Comparison of ENCODE assay signal across 8 cellular contexts in the genomic region with DNA sequence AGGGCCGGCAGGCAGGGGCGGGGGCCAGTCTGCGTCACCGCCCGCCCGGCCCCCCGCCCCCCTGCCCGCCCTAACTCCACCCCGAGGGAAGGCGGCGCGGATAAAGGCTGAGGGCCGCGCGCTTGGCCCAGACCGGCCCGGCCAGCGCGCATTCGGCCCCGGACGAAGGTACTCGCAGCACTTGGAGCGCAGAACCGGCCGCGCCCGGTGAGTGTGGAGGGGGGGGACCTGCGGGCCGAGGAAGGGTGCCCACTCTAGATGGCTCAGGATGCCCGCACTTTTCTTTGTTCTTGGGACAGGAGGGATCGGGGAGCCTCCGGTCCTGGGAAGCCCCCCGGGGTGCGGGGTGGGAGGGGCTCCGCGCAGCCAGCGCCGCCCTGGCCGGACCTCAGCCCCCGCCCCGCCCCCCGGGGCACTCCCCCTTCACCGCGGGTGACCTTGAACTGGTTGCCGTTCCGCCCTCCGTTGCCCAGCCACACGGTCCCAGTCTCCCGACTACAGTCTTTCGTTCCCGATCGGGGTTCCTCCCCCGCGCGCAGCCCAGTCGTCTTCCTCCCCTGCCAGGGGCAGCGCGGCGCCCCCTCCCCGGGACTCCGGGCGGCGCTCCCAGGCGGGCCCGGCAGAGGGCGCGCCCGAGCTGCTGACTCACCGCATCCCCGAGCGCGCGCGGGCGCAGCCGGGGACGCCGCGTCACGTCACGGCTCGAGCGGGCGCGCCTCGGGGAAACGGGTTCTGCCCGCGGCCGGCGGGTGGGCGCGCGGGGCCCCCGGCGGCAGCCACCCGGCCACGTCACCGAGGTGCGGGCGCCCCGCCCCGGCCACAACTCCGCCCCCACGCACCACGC. TPM values are rescaled to one million over a fixed set of nuclear protein-coding genes. Genes with fewer than 3 reads are reported as not detected.
DNase-seq lines count a peak whose midpoint lies in the region; ATAC-seq, FAIRE-seq and TF ChIP-seq lines count a peak whose summit lies in the region.

MIDN (plus strand) TSS at position 130 of the 844 bp plus-strand sequence. CDS start 1,714 bp downstream, outside the sequence.

- H2AFZ ChIP-seq in PC-9 (0 out of 2 replicates have a peak within 1 kb of the TSS, but pooled peaks have one; percentile 69), neural progenitor cell (replicated peaks) (no peak within 1 kb of the TSS)

- CTCF ChIA-PET in PC-9 (lab: Charles Lee), result no interaction called here

- H3K36me3 Mint-ChIP-seq in CD4-positive, CD25-positive, alpha-beta regulatory T cell, result no peaks in the 10 kb centered on the region
- H3K36me3 Mint-ChIP-seq in neural progenitor cell, result no peaks in the 10 kb centered on the region

- no peak for TF ChIP-seq POLR2A in testis (IDR thresholded peaks at IDR 0.05)

- peak; percentile 73 for TF ChIP-seq CTCF in PC-9 (conservative IDR thresholded peaks at IDR 0.05)
- peak; percentile 62 for TF ChIP-seq CTCF in foreskin fibroblast (IDR thresholded peaks at IDR 0.05; ENCODE audit: low read depth, low read length)
- TF ChIP-seq CTCF in neural progenitor cell (IDR thresholded peaks at IDR 0.05), result peak; percentile 75
- TF ChIP-seq CTCF in testis (IDR thresholded peaks at IDR 0.05), result peak; percentile 82 to 97 (median 93)

- H3K4me3 Mint-ChIP-seq in CD4-positive, CD25-positive, alpha-beta regulatory T cell, result peak within 1 kb of the TSS; percentile 72 to 100 (median 75)
- H3K4me3 Mint-ChIP-seq in neural progenitor cell, result peak within 1 kb of the TSS; percentile 85

- peaks cover 22% of the 10 kb centered on the region for H3F3A ChIP-seq in PC-9 (ENCODE audit: insufficient read depth, low read depth)
- peaks cover 47% of the 10 kb centered on the region for H3F3A ChIP-seq in neural progenitor cell (ENCODE audit: low read depth)

- ATAC-seq in CD4-positive, CD25-positive, alpha-beta regulatory T cell (ENCODE audit: low read depth in 2 of 2), result peak; percentile 29 to 36
- peak; percentile 16 for ATAC-seq in HG03457 (IDR thresholded peaks at IDR 0.05; ENCODE audit: unreplicated experiment)

- no peak within 1 kb of the TSS for H3K9ac ChIP-seq in neural progenitor cell

- H3K27me3 ChIP-seq in CD4-positive, CD25-positive, alpha-beta regulatory T cell (ENCODE audit: control insufficient read depth, insufficient read depth, low read length), result no peaks in the 10 kb centered on the region
- H3K27me3 ChIP-seq in PC-9 (ENCODE audit: insufficient read depth, low read depth) (no peaks in the 10 kb centered on the region), neural progenitor cell (no peaks in the 10 kb centered on the region), testis (no peaks in the 10 kb centered on the region)

- POLR2A ChIA-PET in PC-9 (lab: Charles Lee; ENCODE audit: unreplicated experiment), result no interaction called here

- H4K20me1 ChIP-seq in PC-9 (ENCODE audit: insufficient read depth) (0 out of 2 replicates have a peak, but pooled peaks cover 4% of the 10 kb centered on the region), neural progenitor cell (ENCODE audit: low read depth) (peaks cover 60% of the 10 kb centered on the region)

- peak within 1 kb of the TSS; percentile 97 for H3K27ac ChIP-seq in CD4-positive, CD25-positive, alpha-beta regulatory T cell (ENCODE audit: insufficient read depth, low read length, poor library complexity, severe bottlenecking)
- peak within 1 kb of the TSS; percentile 84 for H3K27ac ChIP-seq in PC-9
- H3K27ac ChIP-seq in neural progenitor cell, result peak within 1 kb of the TSS; percentile 92
- peak within 1 kb of the TSS; percentile 97 to 99 for H3K27ac ChIP-seq in testis

- H3K4me3 ChIP-seq in CD4-positive, CD25-positive, alpha-beta regulatory T cell (ENCODE audit: low read depth, low read length), result no peak within 1 kb of the TSS
- peak within 1 kb of the TSS; percentile 75 for H3K4me3 ChIP-seq in PC-9
- peak within 1 kb of the TSS; percentile 68 to 73 for H3K4me3 ChIP-seq in foreskin fibroblast (ENCODE audit: low read depth in 1 of 2, low read length in 2 of 2)
- peak within 1 kb of the TSS; percentile 90 for H3K4me3 ChIP-seq in neural progenitor cell
- peak within 1 kb of the TSS; percentile 78 to 82 for H3K4me3 ChIP-seq in testis

- H3K9me2 ChIP-seq in PC-9 (ENCODE audit: insufficient read depth), result no peaks in the 10 kb centered on the region

- H3K36me3 ChIP-seq in CD4-positive, CD25-positive, alpha-beta regulatory T cell (ENCODE audit: control insufficient read depth, insufficient read depth, low read length), result no peaks in the 10 kb centered on the region
- H3K36me3 ChIP-seq in PC-9 (ENCODE audit: low read depth), result no peaks in the 10 kb centered on the region
- no peaks in the 10 kb centered on the region for H3K36me3 ChIP-seq in neural progenitor cell
- H3K36me3 ChIP-seq in testis (ENCODE audit: low read depth, missing control alignments), result no peaks in the 10 kb centered on the region

- peak within 1 kb of the TSS in 2 of 3 donors; percentile 59 to 74 for H3K27ac Mint-ChIP-seq in CD4-positive, CD25-positive, alpha-beta regulatory T cell
- H3K27ac Mint-ChIP-seq in neural progenitor cell, result no peak within 1 kb of the TSS

- peak; percentile 80 to 88 (median 84) for DNase-seq in CD4-positive, CD25-positive, alpha-beta regulatory T cell
- DNase-seq in GM19239 (ENCODE audit: insufficient read length, low spot score) (no peak), PC-9 (peak; percentile 59 to 78), foreskin fibroblast (peak; percentile 91 to 97), neural progenitor cell (ENCODE audit: low spot score) (peak; percentile 90), testis (peak; percentile 80)
- DNase-seq in activated effector memory CD4-positive, alpha-beta T cell treated with anti-CD3 and anti-CD28 coated beads, Interleukin-2, amount 50 U/mL, for 16 hours, result peak; percentile 94

- H3K4me1 Mint-ChIP-seq in CD4-positive, CD25-positive, alpha-beta regulatory T cell, result peaks cover 0 to 14% (median 7%) of the 10 kb centered on the region in 4 donors
- peaks cover 12% of the 10 kb centered on the region for H3K4me1 Mint-ChIP-seq in neural progenitor cell

- H3K4me1 ChIP-seq in CD4-positive, CD25-positive, alpha-beta regulatory T cell (ENCODE audit: control insufficient read depth, insufficient read depth, low read length, poor library complexity, severe bottlenecking), result peaks cover 49% of the 10 kb centered on the region
- H3K4me1 ChIP-seq in PC-9 (replicated peaks; ENCODE audit: insufficient read depth) (peaks cover 20% of the 10 kb centered on the region), neural progenitor cell (peaks cover 18% of the 10 kb centered on the region), testis (peaks cover 67% of the 10 kb centered on the region)

- H3K79me2 ChIP-seq in PC-9 (ENCODE audit: low read depth) (peaks cover 24% of the 10 kb centered on the region), neural progenitor cell (ENCODE audit: low read depth) (peaks cover 41% of the 10 kb centered on the region)

- 0% methylated on average over 40 of the region's 107 CpGs; no CpG with 5 or more reads in 1 of the 2 donors for WGBS in testis, 2 donors

- H3K4me2 ChIP-seq in PC-9, result peak within 1 kb of the TSS; percentile 59
- peak within 1 kb of the TSS; percentile 79 for H3K4me2 ChIP-seq in neural progenitor cell

- no peaks in the 10 kb centered on the region for H3K9me3 ChIP-seq in CD4-positive, CD25-positive, alpha-beta regulatory T cell (ENCODE audit: control insufficient read depth in 2 of 2, low read length in 2 of 2)
- H3K9me3 ChIP-seq in PC-9 (ENCODE audit: insufficient read depth, low read depth) (no peaks in the 10 kb centered on the region), neural progenitor cell (ENCODE audit: low read depth) (no peaks in the 10 kb centered on the region), testis (no peaks in the 10 kb centered on the region)

- intact Hi-C loops in PC-9 (cut with micrococcal nuclease; ENCODE audit: unreplicated experiment) (loop anchor here (5.0 kb wide), 1 partner anchor 66 kb away; no protein-coding TSS in a partner anchor), testis (cut with DNase I; ENCODE audit: low total_unique reads) (no loop called here)

- no peaks in the 10 kb centered on the region for H3K27me3 Mint-ChIP-seq in CD4-positive, CD25-positive, alpha-beta regulatory T cell
- peaks cover 2% of the 10 kb centered on the region for H3K27me3 Mint-ChIP-seq in neural progenitor cell (ENCODE audit: insufficient read depth, low read depth)

- BruUV-seq in PC-9 (replicated peaks; lab: Mats Ljungman, UMichigan), result TSS peak; percentile 59

- H3K9me3 Mint-ChIP-seq in CD4-positive, CD25-positive, alpha-beta regulatory T cell, result peaks cover 0 to 4% (median 0%) of the 10 kb centered on the region in 7 donors
- H3K9me3 Mint-ChIP-seq in neural progenitor cell, result no peaks in the 10 kb centered on the region

- FAIRE-seq in GM19239 (lab: Jason Lieb, UNC), result peak; percentile 56

RNA-seq across cellular contexts. Expression of gene MIDN, which starts in this region (rescaled TPM):
- 126 TPM for total RNA-seq in CD4-positive, CD25-positive, alpha-beta regulatory T cell
- 1 to 10 TPM; 1.4 to 3.4 (median 1.8) TPM for polyA plus RNA-seq in CD4-positive, CD25-positive, alpha-beta regulatory T cell
- 61.4 and 92.0 TPM in 2 replicates for total RNA-seq in PC-9 (2021)
- total RNA-seq in neural progenitor cell (ENCODE audit: low replicate concordance), result 16.1 and 51.3 TPM in 2 replicates
- total RNA-seq in testis, result 10 to 100 TPM; 38.2 to 42.4 TPM
- polyA plus RNA-seq in testis (ENCODE audit: insufficient read depth, low read depth, low replicate concordance), result 30.3 TPM
